ENCODE assay signal across 23 cellular contexts in genomic region chr9:81841326-81841725, GRCh38.
"Had no signal": no experiment of that assay in that cellular context is flagged by ENCODE, and none has a peak within 500 bp of the region (broad histone marks: within the 10 kb centered on the region; RNA-seq: fewer than 3 reads in every experiment).

No MANE protein-coding gene starts in this region.

- H3K4me3 ChIP-seq: coronary artery, gastroesophageal sphincter, heart left ventricle, lower lobe of right lung, ovary, smooth muscle cell, stomach, upper lobe of right lung had no signal

- H3K9me3 ChIP-seq: gastroesophageal sphincter, lower lobe of right lung, ovary, stomach, upper lobe of right lung had no signal

- H3K27ac ChIP-seq: lower lobe of right lung, ovary, upper lobe of right lung had no signal

- H3K27ac Mint-ChIP-seq: activated CD8-positive, alpha-beta T cell treated with anti-CD3 and anti-CD28 coated beads, Interleukin-2, amount 10 ng/mL, durations not matched to agents 7 days and 5 days; activated naive CD8-positive, alpha-beta T cell treated with anti-CD3 and anti-CD28 coated beads, Interleukin-2, amount 10 ng/mL, durations not matched to agents 7 days and 5 days; activated T-cell treated with anti-CD3 and anti-CD28 coated beads, Interleukin-2, amount 50 U/mL, for 24 hours; activated T-helper 2 cell treated with anti-CD3 and anti-CD28 coated beads, Interferon-gamma antibody, Interleukin-2, Interleukin-4, amounts not matched to agents 10 μg/mL and 5 μg/mL and 100 μg/mL, durations not matched to agents 14 hours and 24 hours and 36 hours; stimulated activated effector memory CD8-positive, alpha-beta T cell treated with anti-CD3 and anti-CD28 coated beads, Interleukin-12 subunit alpha, Interleukin-12 subunit beta, amount 100 ng/mL, for 72 hours had no signal

- H3K27me3 ChIP-seq: gastroesophageal sphincter, ovary, stomach, upper lobe of right lung had no signal

- H3K36me3 Mint-ChIP-seq: activated naive CD8-positive, alpha-beta T cell treated with anti-CD3 and anti-CD28 coated beads, Interleukin-2, amount 10 ng/mL, durations not matched to agents 7 days and 5 days; stimulated activated effector memory CD8-positive, alpha-beta T cell treated with anti-CD3 and anti-CD28 coated beads, Interleukin-12 subunit alpha, Interleukin-12 subunit beta, amount 100 ng/mL, for 72 hours had no signal

- H3K4me1 ChIP-seq: heart left ventricle, lower lobe of right lung, stomach, upper lobe of right lung had no signal

- DNase-seq: activated CD4-positive, alpha-beta T cell treated with anti-CD3 and anti-CD28 coated beads for 48 hours; activated CD4-positive, CD25-positive, alpha-beta regulatory T cell; activated CD8-positive, alpha-beta T cell treated with anti-CD3 and anti-CD28 coated beads, Interleukin-2, amount 10 ng/mL, durations not matched to agents 7 days and 5 days; activated naive CD4-positive, alpha-beta T cell treated with Interleukin-2 at 50 U/mL for 16 hours; activated naive CD8-positive, alpha-beta T cell treated with anti-CD3 and anti-CD28 coated beads, Interleukin-2, amount 10 ng/mL, durations not matched to agents 7 days and 5 days; activated T-cell treated with anti-CD3 and anti-CD28 coated beads, Interleukin-2, amount 50 U/mL, for 24 hours; amygdala; heart left ventricle; left cardiac atrium; lower lobe of right lung; ovary; stimulated activated CD4-positive, alpha-beta T cell treated with anti-CD3 and anti-CD28 coated beads, Interleukin-4, amount 100 ng/mL, for 24 hours; stomach; T-helper 1 cell; T-helper 9 cell; upper lobe of right lung had no signal

- H3K4me1 Mint-ChIP-seq: activated naive CD8-positive, alpha-beta T cell treated with anti-CD3 and anti-CD28 coated beads, Interleukin-2, amount 10 ng/mL, durations not matched to agents 7 days and 5 days; central memory CD8-positive, alpha-beta T cell; stimulated activated effector memory CD8-positive, alpha-beta T cell treated with anti-CD3 and anti-CD28 coated beads, Interleukin-12 subunit alpha, Interleukin-12 subunit beta, amount 100 ng/mL, for 72 hours had no signal

- H3K4me3 Mint-ChIP-seq: activated CD8-positive, alpha-beta T cell treated with anti-CD3 and anti-CD28 coated beads, Interleukin-2, amount 10 ng/mL, durations not matched to agents 7 days and 5 days; activated naive CD8-positive, alpha-beta T cell treated with anti-CD3 and anti-CD28 coated beads, Interleukin-2, amount 10 ng/mL, durations not matched to agents 7 days and 5 days; activated T-cell treated with anti-CD3 and anti-CD28 coated beads, Interleukin-2, amount 50 U/mL, for 24 hours; central memory CD8-positive, alpha-beta T cell; neural crest cell; stimulated activated effector memory CD8-positive, alpha-beta T cell treated with anti-CD3 and anti-CD28 coated beads, Interleukin-12 subunit alpha, Interleukin-12 subunit beta, amount 100 ng/mL, for 72 hours had no signal

- H3K27me3 Mint-ChIP-seq: activated naive CD8-positive, alpha-beta T cell treated with anti-CD3 and anti-CD28 coated beads, Interleukin-2, amount 10 ng/mL, durations not matched to agents 7 days and 5 days; activated T-cell treated with anti-CD3 and anti-CD28 coated beads, Interleukin-2, amount 50 U/mL, for 24 hours; central memory CD8-positive, alpha-beta T cell had no signal

- H3K4me2 ChIP-seq: smooth muscle cell had no signal

- H3K36me3 ChIP-seq: gastroesophageal sphincter, heart left ventricle, lower lobe of right lung, ovary, stomach, upper lobe of right lung had no signal

- H3K9me3 Mint-ChIP-seq: activated naive CD8-positive, alpha-beta T cell treated with anti-CD3 and anti-CD28 coated beads, Interleukin-2, amount 10 ng/mL, durations not matched to agents 7 days and 5 days; activated T-cell treated with anti-CD3 and anti-CD28 coated beads, Interleukin-2, amount 50 U/mL, for 24 hours; activated T-helper 2 cell treated with anti-CD3 and anti-CD28 coated beads, Interferon-gamma antibody, Interleukin-2, Interleukin-4, amounts not matched to agents 10 μg/mL and 5 μg/mL and 100 μg/mL, durations not matched to agents 14 hours and 24 hours and 36 hours; neural crest cell had no signal
